In genomic region chr12:110199360-110200123, GRCh38 we compare ENCODE assay signal across 8 cellular contexts.
A peak's percentile ranks its signal among the peaks of the same experiment; 100 is the strongest.
DNase-seq lines count a peak whose midpoint lies in the region; ATAC-seq and FAIRE-seq lines count a peak whose summit lies in the region.

No MANE protein-coding gene starts in this region.

- FAIRE-seq in RCC 7860 (lab: Jason Lieb, UNC) = no peak

- DNase-seq in activated naive CD4-positive, alpha-beta T cell treated with anti-CD3 and anti-CD28 coated beads, Interleukin-2, amount 50 U/mL, for 72 hours (ENCODE audit: low spot score in 2 of 2) = peak in 1 of 2 donors; percentile 11
- no peak for DNase-seq in activated naive CD4-positive, alpha-beta T cell treated with anti-CD3 and anti-CD28 coated beads, Interleukin-2, amount 50 U/mL, for 16 hours
- DNase-seq in RCC 7860 (ENCODE audit: low spot score) = peak; percentile 37
- peak; percentile 76 for DNase-seq in fibroblast of peridontal ligament (ENCODE audit: extremely low read depth)
- DNase-seq in stimulated activated effector memory CD8-positive, alpha-beta T cell treated with anti-CD3 and anti-CD28 coated beads, Interleukin-12 subunit alpha, Interleukin-12 subunit beta, amount 100 ng/mL, for 72 hours (ENCODE audit: low spot score in 2 of 2) = no peak
- no peak for DNase-seq in activated gamma-delta T cell (lab: John Stamatoyannopoulos, UW)
- DNase-seq in NCI-H526 treated with DMSO at 0.1 percent for 48 hours (lab: John Stamatoyannopoulos, UW) = no peak

- no peak overlapping the region for H3K27ac Mint-ChIP-seq in activated naive CD4-positive, alpha-beta T cell treated with anti-CD3 and anti-CD28 coated beads, Interleukin-2, amount 50 U/mL, for 72 hours
- no peak overlapping the region for H3K27ac Mint-ChIP-seq in stimulated activated effector memory CD8-positive, alpha-beta T cell treated with anti-CD3 and anti-CD28 coated beads, Interleukin-12 subunit alpha, Interleukin-12 subunit beta, amount 100 ng/mL, for 72 hours

- H3K4me1 Mint-ChIP-seq in stimulated activated effector memory CD8-positive, alpha-beta T cell treated with anti-CD3 and anti-CD28 coated beads, Interleukin-12 subunit alpha, Interleukin-12 subunit beta, amount 100 ng/mL, for 72 hours = peaks cover 9% of the 10 kb centered on the region

- H3K36me3 Mint-ChIP-seq in activated naive CD4-positive, alpha-beta T cell treated with anti-CD3 and anti-CD28 coated beads, Interleukin-2, amount 50 U/mL, for 72 hours = no peaks in the 10 kb centered on the region
- H3K36me3 Mint-ChIP-seq in stimulated activated effector memory CD8-positive, alpha-beta T cell treated with anti-CD3 and anti-CD28 coated beads, Interleukin-12 subunit alpha, Interleukin-12 subunit beta, amount 100 ng/mL, for 72 hours = no peaks in the 10 kb centered on the region

- H3K4me3 Mint-ChIP-seq in stimulated activated effector memory CD8-positive, alpha-beta T cell treated with anti-CD3 and anti-CD28 coated beads, Interleukin-12 subunit alpha, Interleukin-12 subunit beta, amount 100 ng/mL, for 72 hours = no peak overlapping the region

- no peaks in the 10 kb centered on the region for H3K9me3 Mint-ChIP-seq in activated naive CD4-positive, alpha-beta T cell treated with anti-CD3 and anti-CD28 coated beads, Interleukin-2, amount 50 U/mL, for 72 hours
- H3K9me3 Mint-ChIP-seq in stimulated activated effector memory CD8-positive, alpha-beta T cell treated with anti-CD3 and anti-CD28 coated beads, Interleukin-12 subunit alpha, Interleukin-12 subunit beta, amount 100 ng/mL, for 72 hours = no peaks in the 10 kb centered on the region

- ATAC-seq in activated naive CD4-positive, alpha-beta T cell treated with anti-CD3 and anti-CD28 coated beads, Interleukin-2, amount 50 U/mL, for 72 hours = peak; percentile 81 to 95
- peak; percentile 72 for ATAC-seq in stimulated activated effector memory CD8-positive, alpha-beta T cell treated with anti-CD3 and anti-CD28 coated beads, Interleukin-12 subunit alpha, Interleukin-12 subunit beta, amount 100 ng/mL, for 72 hours
- ATAC-seq in HG03039 (IDR thresholded peaks at IDR 0.05; ENCODE audit: unreplicated experiment) = no peak

Comparison
In these comparisons a context has a peak if more than half of its experiments do, and no peak if none do; other contexts are left out.
1. DNase-seq: peak in RCC 7860 (single experiment) and fibroblast of peridontal ligament (single experiment); none in activated naive CD4-positive, alpha-beta T cell treated with anti-CD3 and anti-CD28 coated beads, Interleukin-2, amount 50 U/mL, for 16 hours (single experiment), stimulated activated effector memory CD8-positive, alpha-beta T cell treated with anti-CD3 and anti-CD28 coated beads, Interleukin-12 subunit alpha, Interleukin-12 subunit beta, amount 100 ng/mL, for 72 hours (0 of 2), activated gamma-delta T cell (single experiment) and NCI-H526 treated with DMSO at 0.1 percent for 48 hours (single experiment).